Comparison of ENCODE assay signal across 2 cellular contexts in genomic region chr9:123335986-123336329, GRCh38.
TF ChIP-seq lines count a peak whose summit lies in the region.

No MANE protein-coding gene starts in this region.

TF ChIP-seq in GM23338, 12 proteins besides CTCF, POLR2A, EP300 and RAD21:
- TF ChIP-seq, protein P1, sequence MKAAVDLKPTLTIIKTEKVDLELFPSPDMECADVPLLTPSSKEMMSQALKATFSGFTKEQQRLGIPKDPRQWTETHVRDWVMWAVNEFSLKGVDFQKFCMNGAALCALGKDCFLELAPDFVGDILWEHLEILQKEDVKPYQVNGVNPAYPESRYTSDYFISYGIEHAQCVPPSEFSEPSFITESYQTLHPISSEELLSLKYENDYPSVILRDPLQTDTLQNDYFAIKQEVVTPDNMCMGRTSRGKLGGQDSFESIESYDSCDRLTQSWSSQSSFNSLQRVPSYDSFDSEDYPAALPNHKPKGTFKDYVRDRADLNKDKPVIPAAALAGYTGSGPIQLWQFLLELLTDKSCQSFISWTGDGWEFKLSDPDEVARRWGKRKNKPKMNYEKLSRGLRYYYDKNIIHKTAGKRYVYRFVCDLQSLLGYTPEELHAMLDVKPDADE (IDR thresholded peaks at IDR 0.05), result no peak
- no peak for TF ChIP-seq STAT1 (IDR thresholded peaks at IDR 0.05; ENCODE audit: unreplicated experiment)
- TF ChIP-seq NANOG (IDR thresholded peaks at IDR 0.05; ENCODE audit: borderline replicate concordance), result no peak
- no peak for TF ChIP-seq EZH2phosphoT487 (IDR thresholded peaks at IDR 0.05; ENCODE audit: unreplicated experiment)
- TF ChIP-seq REST (IDR thresholded peaks at IDR 0.05; ENCODE audit: unreplicated experiment), result no peak
- TF ChIP-seq JUNB (IDR thresholded peaks at IDR 0.05; ENCODE audit: unreplicated experiment), result no peak
- TF ChIP-seq ZNF331 (CRISPR knock-in tag; IDR thresholded peaks at IDR 0.05; ENCODE audit: low read depth), result no peak
- no peak for TF ChIP-seq CREB1 (CRISPR knock-in tag; IDR thresholded peaks at IDR 0.05; ENCODE audit: low read depth)
- TF ChIP-seq EZH2 (IDR thresholded peaks at IDR 0.05; ENCODE audit: low read depth, unreplicated experiment), result no peak
- TF ChIP-seq ZNF114 (CRISPR knock-in tag; IDR thresholded peaks at IDR 0.05), result no peak
- TF ChIP-seq, protein P2, sequence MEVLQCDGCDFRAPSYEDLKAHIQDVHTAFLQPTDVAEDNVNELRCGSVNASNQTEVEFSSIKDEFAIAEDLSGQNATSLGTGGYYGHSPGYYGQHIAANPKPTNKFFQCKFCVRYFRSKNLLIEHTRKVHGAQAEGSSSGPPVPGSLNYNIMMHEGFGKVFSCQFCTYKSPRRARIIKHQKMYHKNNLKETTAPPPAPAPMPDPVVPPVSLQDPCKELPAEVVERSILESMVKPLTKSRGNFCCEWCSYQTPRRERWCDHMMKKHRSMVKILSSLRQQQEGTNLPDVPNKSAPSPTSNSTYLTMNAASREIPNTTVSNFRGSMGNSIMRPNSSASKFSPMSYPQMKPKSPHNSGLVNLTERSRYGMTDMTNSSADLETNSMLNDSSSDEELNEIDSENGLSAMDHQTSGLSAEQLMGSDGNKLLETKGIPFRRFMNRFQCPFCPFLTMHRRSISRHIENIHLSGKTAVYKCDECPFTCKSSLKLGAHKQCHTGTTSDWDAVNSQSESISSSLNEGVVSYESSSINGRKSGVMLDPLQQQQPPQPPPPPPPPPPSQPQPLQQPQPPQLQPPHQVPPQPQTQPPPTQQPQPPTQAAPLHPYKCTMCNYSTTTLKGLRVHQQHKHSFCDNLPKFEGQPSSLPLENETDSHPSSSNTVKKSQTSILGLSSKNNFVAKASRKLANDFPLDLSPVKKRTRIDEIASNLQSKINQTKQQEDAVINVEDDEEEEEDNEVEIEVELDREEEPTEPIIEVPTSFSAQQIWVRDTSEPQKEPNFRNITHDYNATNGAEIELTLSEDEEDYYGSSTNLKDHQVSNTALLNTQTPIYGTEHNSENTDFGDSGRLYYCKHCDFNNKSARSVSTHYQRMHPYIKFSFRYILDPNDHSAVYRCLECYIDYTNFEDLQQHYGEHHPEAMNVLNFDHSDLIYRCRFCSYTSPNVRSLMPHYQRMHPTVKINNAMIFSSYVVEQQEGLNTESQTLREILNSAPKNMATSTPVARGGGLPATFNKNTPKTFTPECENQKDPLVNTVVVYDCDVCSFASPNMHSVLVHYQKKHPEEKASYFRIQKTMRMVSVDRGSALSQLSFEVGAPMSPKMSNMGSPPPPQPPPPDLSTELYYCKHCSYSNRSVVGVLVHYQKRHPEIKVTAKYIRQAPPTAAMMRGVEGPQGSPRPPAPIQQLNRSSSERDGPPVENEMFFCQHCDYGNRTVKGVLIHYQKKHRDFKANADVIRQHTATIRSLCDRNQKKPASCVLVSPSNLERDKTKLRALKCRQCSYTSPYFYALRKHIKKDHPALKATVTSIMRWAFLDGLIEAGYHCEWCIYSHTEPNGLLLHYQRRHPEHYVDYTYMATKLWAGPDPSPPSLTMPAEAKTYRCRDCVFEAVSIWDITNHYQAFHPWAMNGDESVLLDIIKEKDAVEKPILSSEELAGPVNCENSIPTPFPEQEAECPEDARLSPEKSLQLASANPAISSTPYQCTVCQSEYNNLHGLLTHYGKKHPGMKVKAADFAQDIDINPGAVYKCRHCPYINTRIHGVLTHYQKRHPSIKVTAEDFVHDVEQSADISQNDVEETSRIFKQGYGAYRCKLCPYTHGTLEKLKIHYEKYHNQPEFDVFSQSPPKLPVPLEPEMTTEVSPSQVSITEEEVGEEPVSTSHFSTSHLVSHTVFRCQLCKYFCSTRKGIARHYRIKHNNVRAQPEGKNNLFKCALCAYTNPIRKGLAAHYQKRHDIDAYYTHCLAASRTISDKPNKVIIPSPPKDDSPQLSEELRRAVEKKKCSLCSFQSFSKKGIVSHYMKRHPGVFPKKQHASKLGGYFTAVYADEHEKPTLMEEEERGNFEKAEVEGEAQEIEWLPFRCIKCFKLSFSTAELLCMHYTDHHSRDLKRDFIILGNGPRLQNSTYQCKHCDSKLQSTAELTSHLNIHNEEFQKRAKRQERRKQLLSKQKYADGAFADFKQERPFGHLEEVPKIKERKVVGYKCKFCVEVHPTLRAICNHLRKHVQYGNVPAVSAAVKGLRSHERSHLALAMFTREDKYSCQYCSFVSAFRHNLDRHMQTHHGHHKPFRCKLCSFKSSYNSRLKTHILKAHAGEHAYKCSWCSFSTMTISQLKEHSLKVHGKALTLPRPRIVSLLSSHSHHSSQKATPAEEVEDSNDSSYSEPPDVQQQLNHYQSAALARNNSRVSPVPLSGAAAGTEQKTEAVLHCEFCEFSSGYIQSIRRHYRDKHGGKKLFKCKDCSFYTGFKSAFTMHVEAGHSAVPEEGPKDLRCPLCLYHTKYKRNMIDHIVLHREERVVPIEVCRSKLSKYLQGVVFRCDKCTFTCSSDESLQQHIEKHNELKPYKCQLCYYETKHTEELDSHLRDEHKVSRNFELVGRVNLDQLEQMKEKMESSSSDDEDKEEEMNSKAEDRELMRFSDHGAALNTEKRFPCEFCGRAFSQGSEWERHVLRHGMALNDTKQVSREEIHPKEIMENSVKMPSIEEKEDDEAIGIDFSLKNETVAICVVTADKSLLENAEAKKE (CRISPR knock-in tag; IDR thresholded peaks at IDR 0.05), result no peak
- TF ChIP-seq POLR2AphosphoS5 (IDR thresholded peaks at IDR 0.05; ENCODE audit: low read depth), result no peak

TF ChIP-seq in GM12878, 131 proteins besides CTCF, POLR2A, EP300 and RAD21:
- no peak for TF ChIP-seq JUND (IDR thresholded peaks at IDR 0.05; ENCODE audit: low read depth, low read length)
- no peak for TF ChIP-seq ETV6 (conservative IDR thresholded peaks at IDR 0.05 in 1 of 2, IDR thresholded peaks at IDR 0.05 in 1 of 2; ENCODE audit: borderline replicate concordance in 1 of 2, low read depth in 1 of 2)
- TF ChIP-seq SREBF2 (IDR thresholded peaks at IDR 0.05; ENCODE audit: low read length), result no peak
- TF ChIP-seq BACH1 (IDR thresholded peaks at IDR 0.05; ENCODE audit: borderline replicate concordance), result no peak
- no peak for TF ChIP-seq SUPT20H (IDR thresholded peaks at IDR 0.05; ENCODE audit: borderline replicate concordance, control insufficient read depth, low read depth, low read length)
- TF ChIP-seq RAD51 (IDR thresholded peaks at IDR 0.05), result no peak
- TF ChIP-seq SP1 (IDR thresholded peaks at IDR 0.05; ENCODE audit: low read depth, low read length), result no peak
- TF ChIP-seq BRCA1 (IDR thresholded peaks at IDR 0.05; ENCODE audit: low read depth, low read length), result no peak
- TF ChIP-seq YY1 (IDR thresholded peaks at IDR 0.05; ENCODE audit: low read depth, low read length), result no peak
- TF ChIP-seq, protein P3, sequence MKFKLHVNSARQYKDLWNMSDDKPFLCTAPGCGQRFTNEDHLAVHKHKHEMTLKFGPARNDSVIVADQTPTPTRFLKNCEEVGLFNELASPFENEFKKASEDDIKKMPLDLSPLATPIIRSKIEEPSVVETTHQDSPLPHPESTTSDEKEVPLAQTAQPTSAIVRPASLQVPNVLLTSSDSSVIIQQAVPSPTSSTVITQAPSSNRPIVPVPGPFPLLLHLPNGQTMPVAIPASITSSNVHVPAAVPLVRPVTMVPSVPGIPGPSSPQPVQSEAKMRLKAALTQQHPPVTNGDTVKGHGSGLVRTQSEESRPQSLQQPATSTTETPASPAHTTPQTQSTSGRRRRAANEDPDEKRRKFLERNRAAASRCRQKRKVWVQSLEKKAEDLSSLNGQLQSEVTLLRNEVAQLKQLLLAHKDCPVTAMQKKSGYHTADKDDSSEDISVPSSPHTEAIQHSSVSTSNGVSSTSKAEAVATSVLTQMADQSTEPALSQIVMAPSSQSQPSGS (IDR thresholded peaks at IDR 0.05; ENCODE audit: low read length), result no peak
- TF ChIP-seq BHLHE40 (IDR thresholded peaks at IDR 0.05; ENCODE audit: borderline replicate concordance in 1 of 2, low read depth in 2 of 2, low read length in 1 of 2), result no peak
- TF ChIP-seq SIX5 (IDR thresholded peaks at IDR 0.05; ENCODE audit: low read depth, low read length, severe bottlenecking), result no peak
- TF ChIP-seq ZNF217 (IDR thresholded peaks at IDR 0.05), result no peak
- no peak for TF ChIP-seq IKZF1 (conservative IDR thresholded peaks at IDR 0.05)
- no peak for TF ChIP-seq PML (IDR thresholded peaks at IDR 0.05; ENCODE audit: low read length)
- no peak for TF ChIP-seq EED (IDR thresholded peaks at IDR 0.05; ENCODE audit: low read depth)
- no peak for TF ChIP-seq SRF (IDR thresholded peaks at IDR 0.05; ENCODE audit: low read depth in 2 of 2, low read length in 2 of 2)
- TF ChIP-seq, protein P4, sequence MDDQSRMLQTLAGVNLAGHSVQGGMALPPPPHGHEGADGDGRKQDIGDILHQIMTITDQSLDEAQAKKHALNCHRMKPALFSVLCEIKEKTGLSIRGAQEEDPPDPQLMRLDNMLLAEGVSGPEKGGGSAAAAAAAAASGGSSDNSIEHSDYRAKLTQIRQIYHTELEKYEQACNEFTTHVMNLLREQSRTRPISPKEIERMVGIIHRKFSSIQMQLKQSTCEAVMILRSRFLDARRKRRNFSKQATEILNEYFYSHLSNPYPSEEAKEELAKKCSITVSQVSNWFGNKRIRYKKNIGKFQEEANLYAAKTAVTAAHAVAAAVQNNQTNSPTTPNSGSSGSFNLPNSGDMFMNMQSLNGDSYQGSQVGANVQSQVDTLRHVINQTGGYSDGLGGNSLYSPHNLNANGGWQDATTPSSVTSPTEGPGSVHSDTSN (IDR thresholded peaks at IDR 0.05; ENCODE audit: insufficient replicate concordance, low read depth, low read length), result no peak
- TF ChIP-seq ZNF622 (IDR thresholded peaks at IDR 0.05), result no peak
- no peak for TF ChIP-seq ZNF384 (IDR thresholded peaks at IDR 0.05; ENCODE audit: borderline replicate concordance, low read depth, low read length)
